In genomic region chr19:20776083-20777076, GRCh38 we compare ENCODE assay signal across 1 cellular context.
TF ChIP-seq lines count a peak whose summit lies in the region.

TSS of gene ZNF66 (plus strand) at chr19:20776304. CDS start at chr19:20776448, 144 bp downstream.

TF ChIP-seq in HepG2, 621 proteins besides CTCF, POLR2A, EP300 and RAD21 (continued from another document and continues in another):
- no peak for TF ChIP-seq FOXP4 (CRISPR knock-in tag; IDR thresholded peaks at IDR 0.05)
- TF ChIP-seq CCAR2 (optimal IDR thresholded peaks at IDR 0.05; ENCODE audit: low read depth, low read length), result no peak
- no peak for TF ChIP-seq SRSF1 (optimal IDR thresholded peaks at IDR 0.05; ENCODE audit: low read depth, low read length)
- no peak for TF ChIP-seq ZNF615 (CRISPR knock-in tag; IDR thresholded peaks at IDR 0.05; ENCODE audit: borderline replicate concordance)
- TF ChIP-seq SPEN (CRISPR knock-in tag; IDR thresholded peaks at IDR 0.05; ENCODE audit: low read depth), result peak; percentile 8; the same call in 1 of the 2 replicates
- TF ChIP-seq MLX (CRISPR knock-in tag; IDR thresholded peaks at IDR 0.05), result no peak
- no peak for TF ChIP-seq CREM (IDR thresholded peaks at IDR 0.05)
- TF ChIP-seq CREM (CRISPR knock-in tag; IDR thresholded peaks at IDR 0.05), result no peak
- TF ChIP-seq ZNF746 (CRISPR knock-in tag; IDR thresholded peaks at IDR 0.05), result no peak
- no peak for TF ChIP-seq NFE2 (CRISPR knock-in tag; IDR thresholded peaks at IDR 0.05)
- no peak; the same call in 1 of the 2 replicates for TF ChIP-seq IKZF5 (CRISPR knock-in tag; IDR thresholded peaks at IDR 0.05)
- peak; percentile 96 for TF ChIP-seq NFYC (CRISPR knock-in tag; IDR thresholded peaks at IDR 0.05)
- TF ChIP-seq CENPT (CRISPR knock-in tag; IDR thresholded peaks at IDR 0.05; ENCODE audit: low read depth), result no peak
- TF ChIP-seq ZNF574 (CRISPR knock-in tag; IDR thresholded peaks at IDR 0.05), result no peak
- no peak for TF ChIP-seq ZFP36 (IDR thresholded peaks at IDR 0.05; ENCODE audit: borderline replicate concordance, low read depth, low read length, partially characterized antibody)
- TF ChIP-seq ZNF362 (CRISPR knock-in tag; IDR thresholded peaks at IDR 0.05; ENCODE audit: borderline replicate concordance), result no peak
- no peak for TF ChIP-seq BCL6 (CRISPR knock-in tag; IDR thresholded peaks at IDR 0.05)
- no peak for TF ChIP-seq RERE (CRISPR knock-in tag; IDR thresholded peaks at IDR 0.05; ENCODE audit: low read depth)
- no peak for TF ChIP-seq ZBED4 (CRISPR knock-in tag; IDR thresholded peaks at IDR 0.05; ENCODE audit: borderline replicate concordance)
- TF ChIP-seq KMT2B (CRISPR knock-in tag; IDR thresholded peaks at IDR 0.05), result no peak
- TF ChIP-seq HNRNPLL (IDR thresholded peaks at IDR 0.05; ENCODE audit: low read depth, low read length, poor library complexity, severe bottlenecking), result peak; percentile 34
- TF ChIP-seq ZNF317 (CRISPR knock-in tag; IDR thresholded peaks at IDR 0.05), result no peak
- no peak for TF ChIP-seq SATB2 (CRISPR knock-in tag; IDR thresholded peaks at IDR 0.05)
- no peak for TF ChIP-seq BHLHE40 (IDR thresholded peaks at IDR 0.05; ENCODE audit: low read length)
- TF ChIP-seq TEAD2 (CRISPR knock-in tag; IDR thresholded peaks at IDR 0.05), result no peak
- TF ChIP-seq KDM5B (CRISPR knock-in tag; IDR thresholded peaks at IDR 0.05; ENCODE audit: borderline replicate concordance), result peak; percentile 56; the same call in 1 of the 2 replicates
- no peak for TF ChIP-seq ZNF280B (CRISPR knock-in tag; IDR thresholded peaks at IDR 0.05; ENCODE audit: borderline replicate concordance)
- no peak for TF ChIP-seq HNRNPH1 (optimal IDR thresholded peaks at IDR 0.05; ENCODE audit: low read depth, low read length)
- no peak for TF ChIP-seq ZNF430 (CRISPR knock-in tag; IDR thresholded peaks at IDR 0.05)
- TF ChIP-seq NFKB2 (CRISPR knock-in tag; IDR thresholded peaks at IDR 0.05; ENCODE audit: borderline replicate concordance), result no peak
- TF ChIP-seq MEIS1 (CRISPR knock-in tag; IDR thresholded peaks at IDR 0.05; ENCODE audit: borderline replicate concordance), result peak; percentile 45; the same call in 1 of the 2 replicates
- no peak for TF ChIP-seq ZBTB10 (CRISPR knock-in tag; IDR thresholded peaks at IDR 0.05; ENCODE audit: borderline replicate concordance)
- TF ChIP-seq HOXA3 (CRISPR knock-in tag; IDR thresholded peaks at IDR 0.05), result no peak
- peak; percentile 89 for TF ChIP-seq SP2 (CRISPR knock-in tag; IDR thresholded peaks at IDR 0.05)
- no peak for TF ChIP-seq ATAD3A (CRISPR knock-in tag; IDR thresholded peaks at IDR 0.05)
- TF ChIP-seq ZNF432 (CRISPR knock-in tag; IDR thresholded peaks at IDR 0.05; ENCODE audit: borderline replicate concordance), result no peak
